ENCODE assay signal across 9 cellular contexts in the genomic region with DNA sequence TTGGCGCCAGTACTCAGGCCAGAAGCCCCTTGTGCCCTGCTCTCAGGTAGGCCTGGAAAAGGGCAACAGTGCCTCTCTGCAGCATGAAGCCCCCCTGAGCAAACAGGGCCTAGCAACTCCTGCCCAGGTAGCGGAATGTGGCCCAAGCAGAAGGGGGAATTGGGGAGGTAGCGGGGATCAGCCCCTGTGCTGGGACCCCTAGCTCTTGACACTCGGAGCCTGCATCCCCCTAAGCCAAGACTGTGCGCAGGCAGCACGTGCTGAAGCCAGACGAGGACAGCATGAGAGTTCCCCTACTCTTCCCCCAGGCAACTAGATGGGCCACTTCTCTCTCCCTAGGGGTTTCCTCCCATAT. TPM values are rescaled to one million over a fixed set of nuclear protein-coding genes. Genes with fewer than 3 reads are reported as not detected.
DNase-seq lines count a peak whose midpoint lies in the region; ATAC-seq and TF ChIP-seq lines count a peak whose summit lies in the region.
"Had no signal": no experiment of that assay in that cellular context is flagged by ENCODE, and none has a peak within 500 bp of the region (broad histone marks: within the 10 kb centered on the region; RNA-seq: fewer than 3 reads in every experiment).

No MANE protein-coding gene starts in this region.

- H3K27me3 Mint-ChIP-seq in activated CD8-positive, alpha-beta memory T cell treated with anti-CD3 and anti-CD28 coated beads, Interleukin-2, amount 10 ng/mL, durations not matched to agents 7 days and 5 days = no peaks in the 10 kb centered on the region
- no peaks in the 10 kb centered on the region for H3K27me3 Mint-ChIP-seq in activated naive CD8-positive, alpha-beta T cell treated with anti-CD3 and anti-CD28 coated beads, Interleukin-2, amount 10 ng/mL, durations not matched to agents 7 days and 5 days

- H3K27ac ChIP-seq in layer of hippocampus (ENCODE audit: low read depth, low read length) (peak overlapping the region; percentile 93), thoracic aorta (peak overlapping the region; percentile 88 to 95)

- POLR2A ChIA-PET in activated naive CD8-positive, alpha-beta T cell treated with anti-CD3 and anti-CD28 coated beads, Interleukin-2, amount 10 ng/mL, durations not matched to agents 7 days and 5 days (lab: Charles Lee) = interaction anchor here (1.1 to 2.0 kb wide), 7 partner anchors 9 to 263 kb away, joined by 4 to 9 read pairs (median 5); a partner anchor contains a TSS

- no peak for TF ChIP-seq CTCF in thoracic aorta (IDR thresholded peaks at IDR 0.05)

- peaks cover 45% of the 10 kb centered on the region for H3K36me3 ChIP-seq in thoracic aorta

- peak overlapping the region; percentile 93 for H3K4me3 Mint-ChIP-seq in activated CD8-positive, alpha-beta memory T cell treated with anti-CD3 and anti-CD28 coated beads, Interleukin-2, amount 10 ng/mL, durations not matched to agents 7 days and 5 days
- H3K4me3 Mint-ChIP-seq in activated naive CD8-positive, alpha-beta T cell treated with anti-CD3 and anti-CD28 coated beads, Interleukin-2, amount 10 ng/mL, durations not matched to agents 7 days and 5 days = peak overlapping the region; percentile 94

- CTCF ChIA-PET in activated CD8-positive, alpha-beta memory T cell treated with anti-CD3 and anti-CD28 coated beads, Interleukin-2, amount 10 ng/mL, durations not matched to agents 7 days and 5 days (lab: Charles Lee) = interaction anchor here (0.7 to 1.5 kb wide), 4 partner anchors 10 to 62 kb away, joined by 3 to 5 read pairs (median 4); no protein-coding TSS in a partner anchor

- H3K4me3 ChIP-seq in thoracic aorta = peak overlapping the region; percentile 98

- no peaks in the 10 kb centered on the region for H3K9me3 ChIP-seq in thoracic aorta

- peaks cover 56% of the 10 kb centered on the region for H3K4me1 Mint-ChIP-seq in activated CD8-positive, alpha-beta memory T cell treated with anti-CD3 and anti-CD28 coated beads, Interleukin-2, amount 10 ng/mL, durations not matched to agents 7 days and 5 days
- peaks cover 28% of the 10 kb centered on the region for H3K4me1 Mint-ChIP-seq in activated naive CD8-positive, alpha-beta T cell treated with anti-CD3 and anti-CD28 coated beads, Interleukin-2, amount 10 ng/mL, durations not matched to agents 7 days and 5 days

- H3K4me1 ChIP-seq in thoracic aorta (ENCODE audit: control insufficient read depth in 1 of 2, low read depth in 2 of 2) = peaks cover 28 to 50% of the 10 kb centered on the region in 2 donors

- DNase-seq in activated CD8-positive, alpha-beta memory T cell treated with anti-CD3 and anti-CD28 coated beads, Interleukin-2, amount 10 ng/mL, durations not matched to agents 7 days and 5 days = no peak
- DNase-seq in activated CD8-positive, alpha-beta memory T cell treated with anti-CD3 and anti-CD28 coated beads, Interleukin-2, amount 50 U/mL, for 48 hours = no peak
- no peak for DNase-seq in activated naive CD8-positive, alpha-beta T cell treated with anti-CD3 and anti-CD28 coated beads, Interleukin-2, amount 10 ng/mL, durations not matched to agents 7 days and 5 days
- no peak for DNase-seq in thoracic aorta (ENCODE audit: low spot score)
- no peak for DNase-seq in stimulated activated CD4-positive, alpha-beta T cell treated with anti-CD3 and anti-CD28 coated beads, Interleukin-1b, Interleukin-23, amount 100 ng/mL, for 48 hours

- peak overlapping the region; percentile 88 for H3K27ac Mint-ChIP-seq in activated CD8-positive, alpha-beta memory T cell treated with anti-CD3 and anti-CD28 coated beads, Interleukin-2, amount 10 ng/mL, durations not matched to agents 7 days and 5 days
- peak overlapping the region; percentile 87 for H3K27ac Mint-ChIP-seq in activated naive CD8-positive, alpha-beta T cell treated with anti-CD3 and anti-CD28 coated beads, Interleukin-2, amount 10 ng/mL, durations not matched to agents 7 days and 5 days

- peaks cover 27% of the 10 kb centered on the region for H3K36me3 Mint-ChIP-seq in activated CD8-positive, alpha-beta memory T cell treated with anti-CD3 and anti-CD28 coated beads, Interleukin-2, amount 10 ng/mL, durations not matched to agents 7 days and 5 days
- peaks cover 16% of the 10 kb centered on the region for H3K36me3 Mint-ChIP-seq in activated naive CD8-positive, alpha-beta T cell treated with anti-CD3 and anti-CD28 coated beads, Interleukin-2, amount 10 ng/mL, durations not matched to agents 7 days and 5 days

- ATAC-seq in activated CD8-positive, alpha-beta memory T cell treated with anti-CD3 and anti-CD28 coated beads, Interleukin-2, amount 10 ng/mL, durations not matched to agents 7 days and 5 days = no peak
- ATAC-seq in activated naive CD8-positive, alpha-beta T cell treated with anti-CD3 and anti-CD28 coated beads, Interleukin-2, amount 10 ng/mL, durations not matched to agents 7 days and 5 days (ENCODE audit: low read depth) = no peak
- ATAC-seq in thoracic aorta (ENCODE audit: insufficient number of reproducible peaks, low FRiP score, low read depth) (no peak), HG02588 (IDR thresholded peaks at IDR 0.05; ENCODE audit: unreplicated experiment) (no peak), GM21786 (IDR thresholded peaks at IDR 0.05; ENCODE audit: unreplicated experiment) (no peak)

- H3K27me3 ChIP-seq in layer of hippocampus (ENCODE audit: control insufficient read depth, insufficient read depth, low read length) (no peaks in the 10 kb centered on the region), thoracic aorta (replicated peaks; ENCODE audit: insufficient read depth) (no peaks in the 10 kb centered on the region)

- no peaks in the 10 kb centered on the region for H3K9me3 Mint-ChIP-seq in activated CD8-positive, alpha-beta memory T cell treated with anti-CD3 and anti-CD28 coated beads, Interleukin-2, amount 10 ng/mL, durations not matched to agents 7 days and 5 days (ENCODE audit: low read depth)
- H3K9me3 Mint-ChIP-seq in activated naive CD8-positive, alpha-beta T cell treated with anti-CD3 and anti-CD28 coated beads, Interleukin-2, amount 10 ng/mL, durations not matched to agents 7 days and 5 days = no peaks in the 10 kb centered on the region

RNA-seq across cellular contexts. Expression of a gene that starts 0.8 kb away (rescaled TPM):
- 10 to 100 TPM; 70.0 to 94.9 TPM for total RNA-seq in activated CD8-positive, alpha-beta memory T cell treated with anti-CD3 and anti-CD28 coated beads, Interleukin-2, amount 10 ng/mL, durations not matched to agents 7 days and 5 days
- 10 to 100 TPM; 71.3 to 72.5 TPM for total RNA-seq in activated naive CD8-positive, alpha-beta T cell treated with anti-CD3 and anti-CD28 coated beads, Interleukin-2, amount 10 ng/mL, durations not matched to agents 7 days and 5 days
- 10 to 100 TPM; 31.4 to 52.0 TPM for total RNA-seq in thoracic aorta

RNA-seq across cellular contexts. Expression of a gene that starts 14.4 kb away (rescaled TPM):
- 10 to 100 TPM; 84.1 to 87.3 TPM for total RNA-seq in activated CD8-positive, alpha-beta memory T cell treated with anti-CD3 and anti-CD28 coated beads, Interleukin-2, amount 10 ng/mL, durations not matched to agents 7 days and 5 days
- 10 to 100 TPM; 63.6 to 69.8 TPM for total RNA-seq in activated naive CD8-positive, alpha-beta T cell treated with anti-CD3 and anti-CD28 coated beads, Interleukin-2, amount 10 ng/mL, durations not matched to agents 7 days and 5 days
- 10 to 100 TPM; 34.5 TPM for total RNA-seq in thoracic aorta

RNA-seq across cellular contexts. Expression of a gene that starts 18.7 kb away (rescaled TPM):
- 1 to 10 TPM in 1 of 2 experiments, not detected in 1; 1.0 TPM for total RNA-seq in activated CD8-positive, alpha-beta memory T cell treated with anti-CD3 and anti-CD28 coated beads, Interleukin-2, amount 10 ng/mL, durations not matched to agents 7 days and 5 days
- total RNA-seq in activated naive CD8-positive, alpha-beta T cell treated with anti-CD3 and anti-CD28 coated beads, Interleukin-2, amount 10 ng/mL, durations not matched to agents 7 days and 5 days = 1 to 10 TPM in 1 of 2 experiments, not detected in 1; 1.7 TPM
- under 1 TPM in 1 of 2 donors, not detected in 1; 0.81 TPM for total RNA-seq in thoracic aorta
- total RNA-seq: NCI-H460 had no signal

RNA-seq across cellular contexts. Expression of a gene that starts 26.4 kb away (rescaled TPM):
- 100 to 1,000 TPM; 259 to 278 TPM for total RNA-seq in activated CD8-positive, alpha-beta memory T cell treated with anti-CD3 and anti-CD28 coated beads, Interleukin-2, amount 10 ng/mL, durations not matched to agents 7 days and 5 days
- total RNA-seq in activated naive CD8-positive, alpha-beta T cell treated with anti-CD3 and anti-CD28 coated beads, Interleukin-2, amount 10 ng/mL, durations not matched to agents 7 days and 5 days = 100 to 1,000 TPM; 293 to 318 TPM
- 1 to 10 TPM; 3.0 to 4.2 TPM for total RNA-seq in thoracic aorta
- total RNA-seq: NCI-H460 had no signal

RNA-seq across cellular contexts. Expression of a gene that starts 39.3 kb away (rescaled TPM):
- total RNA-seq in activated CD8-positive, alpha-beta memory T cell treated with anti-CD3 and anti-CD28 coated beads, Interleukin-2, amount 10 ng/mL, durations not matched to agents 7 days and 5 days = 10 to 100 TPM; 13.7 to 15.6 TPM
- 10 to 100 TPM; 14.4 to 15.5 TPM for total RNA-seq in activated naive CD8-positive, alpha-beta T cell treated with anti-CD3 and anti-CD28 coated beads, Interleukin-2, amount 10 ng/mL, durations not matched to agents 7 days and 5 days
- 10 to 100 TPM; 10.9 to 11.1 TPM for total RNA-seq in thoracic aorta
